In the genomic region with DNA sequence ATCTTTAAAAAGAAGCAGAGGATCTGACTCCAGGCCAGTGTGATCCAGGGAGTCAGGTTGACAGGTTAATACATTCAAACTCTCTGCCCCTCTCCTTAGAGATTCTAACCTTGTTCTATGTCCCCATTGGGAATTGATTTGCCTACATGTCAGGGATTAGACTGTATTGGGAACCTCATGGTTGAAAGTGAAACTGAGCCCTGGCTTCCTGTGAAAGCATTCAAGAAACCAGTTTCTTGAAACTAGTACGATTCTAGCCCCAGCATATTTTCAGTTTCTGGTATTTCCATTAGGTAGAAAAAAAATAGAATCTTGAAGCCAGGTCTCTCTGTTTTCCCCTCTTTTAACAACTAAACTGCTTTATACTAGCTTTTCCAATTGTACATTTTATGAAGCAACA, we compare ENCODE assay signal across 15 cellular contexts.
A peak's percentile ranks its signal among the peaks of the same experiment; 100 is the strongest.
DNase-seq lines count a peak whose midpoint lies in the region; ATAC-seq, FAIRE-seq and TF ChIP-seq lines count a peak whose summit lies in the region.
"Had no signal": no experiment of that assay in that cellular context is flagged by ENCODE, and none has a peak within 500 bp of the region (broad histone marks: within the 10 kb centered on the region; RNA-seq: fewer than 3 reads in every experiment).

No MANE protein-coding gene starts in this region.

- in situ Hi-C loops in mammary epithelial cell (cut with MboI; ENCODE audit: low sequenced_read_pairs in 2 of 2): no loop called here

- peaks cover 6% of the 10 kb centered on the region for H3K4me1 ChIP-seq in mammary epithelial cell (ENCODE audit: insufficient read depth, low read length)
- no peaks in the 10 kb centered on the region for H3K4me1 ChIP-seq in breast epithelium
- peaks cover 15% of the 10 kb centered on the region for H3K4me1 ChIP-seq in OCI-LY3 (ENCODE audit: low read length)
- no peaks in the 10 kb centered on the region for H3K4me1 ChIP-seq in small intestine (ENCODE audit: control insufficient read depth in 2 of 2, insufficient read depth in 1 of 2, low read depth in 1 of 2, low read length in 1 of 2)

- peak overlapping the region; percentile 34 for H2AFZ ChIP-seq in mammary epithelial cell (ENCODE audit: low read depth, low read length)
- H2AFZ ChIP-seq in OCI-LY3 (ENCODE audit: low read depth, low read length): no peak overlapping the region

- WGBS in mammary epithelial cell (ENCODE audit: low coverage, missing lambda C conversion rate): 82% methylated on average over 1 of the region's 1 CpG
- 45 to 56% (median 52%) methylated on average over 1 of the region's 1 CpG for WGBS in small intestine, 3 donors

- dilution Hi-C loops in mammary epithelial cell (cut with HindIII; ENCODE audit: low sequenced_read_pairs): loop anchor here (5.0 kb wide), 1 partner anchor 46 kb away; no protein-coding TSS in a partner anchor

- H3K79me2 ChIP-seq in mammary epithelial cell (ENCODE audit: insufficient read depth, low read length): no peaks in the 10 kb centered on the region
- H3K79me2 ChIP-seq in OCI-LY3 (ENCODE audit: low read length): no peaks in the 10 kb centered on the region

- H3K27me3 ChIP-seq in mammary epithelial cell (ENCODE audit: insufficient read depth, low read length): no peaks in the 10 kb centered on the region
- H3K27me3 ChIP-seq in breast epithelium: no peaks in the 10 kb centered on the region
- peaks cover 19% of the 10 kb centered on the region; the same call in 1 of the 2 replicates for H3K27me3 ChIP-seq in OCI-LY3 (ENCODE audit: low read depth, low read length)
- no peaks in the 10 kb centered on the region for H3K27me3 ChIP-seq in small intestine (ENCODE audit: control insufficient read depth in 2 of 2, insufficient read depth in 2 of 2, low read length in 2 of 2)

- FAIRE-seq in small intestine (lab: Jason Lieb, UNC): no peak
- FAIRE-seq: endothelial cell of umbilical vein, urothelium cell line had no signal

- BruUV-seq in mammary epithelial cell (replicated peaks; lab: Mats Ljungman, UMichigan): no TSS peak

- H4K20me1 ChIP-seq in mammary epithelial cell (ENCODE audit: insufficient read depth, low read length): no peaks in the 10 kb centered on the region
- no peaks in the 10 kb centered on the region for H4K20me1 ChIP-seq in OCI-LY3 (ENCODE audit: insufficient read depth, low read length)

- no peak overlapping the region for H3K9ac ChIP-seq in mammary epithelial cell (ENCODE audit: insufficient read depth, low read length)
- H3K9ac ChIP-seq in OCI-LY3 (ENCODE audit: low read length): no peak overlapping the region

- H3K4me3 ChIP-seq in mammary epithelial cell (replicated peaks in 1 of 3; ENCODE audit: insufficient read depth in 1 of 3, low read depth in 2 of 3, low read length in 3 of 3) (no peak overlapping the region), breast epithelium (no peak overlapping the region), OCI-LY3 (ENCODE audit: low read length) (peak overlapping the region; percentile 7; the same call in 1 of the 2 replicates), small intestine (ENCODE audit: low read depth in 1 of 2, low read length in 2 of 2) (no peak overlapping the region)

- DNase-seq in mammary epithelial cell (no peak), breast epithelium (ENCODE audit: low spot score in 2 of 2) (no peak), small intestine (peak; percentile 18), NOMO-1 (lab: John Stamatoyannopoulos, UW; ENCODE audit: unreplicated experiment in 2 of 2) (no peak), DMS53 treated with DMSO at 0.1 percent for 48 hours (lab: John Stamatoyannopoulos, UW; ENCODE audit: unreplicated experiment) (no peak), CD1c-positive myeloid dendritic cell (ENCODE audit: extremely low spot score) (no peak)
- DNase-seq: activated CD8-positive, alpha-beta memory T cell treated with anti-CD3 and anti-CD28 coated beads, Interleukin-2, amount 50 U/mL, for 4 hours; DMS153; NCI-H2029; SHP77 had no signal

- CTCF ChIA-PET in mammary epithelial cell (lab: Charles Lee; ENCODE audit: low non-redundant PET): no interaction called here

- H3K4me2 ChIP-seq in mammary epithelial cell (ENCODE audit: insufficient read depth, low read depth, low read length): no peak overlapping the region
- peak overlapping the region; percentile 34 for H3K4me2 ChIP-seq in OCI-LY3 (ENCODE audit: low read length)

- intact Hi-C loops in mammary epithelial cell (cut with micrococcal nuclease): no loop called here
- intact Hi-C loops in breast epithelium (cut with DNase I; ENCODE audit: low total_unique reads): no loop called here

- ATAC-seq in HG02623 (IDR thresholded peaks at IDR 0.05; ENCODE audit: unreplicated experiment): peak; percentile 67
- ATAC-seq: HCT116 had no signal

- H3K9me3 ChIP-seq in mammary epithelial cell (replicated peaks; ENCODE audit: insufficient read depth, low read length) (no peaks in the 10 kb centered on the region), breast epithelium (no peaks in the 10 kb centered on the region), OCI-LY3 (ENCODE audit: insufficient read depth, low read length) (peaks cover 10% of the 10 kb centered on the region; the same call in 1 of the 2 replicates), small intestine (ENCODE audit: control insufficient read depth, low read depth) (no peaks in the 10 kb centered on the region)

- TF ChIP-seq POLR2A in breast epithelium (IDR thresholded peaks at IDR 0.05): no peak

- no peaks in the 10 kb centered on the region for H3K36me3 ChIP-seq in mammary epithelial cell (ENCODE audit: insufficient read depth, low read length)
- no peaks in the 10 kb centered on the region for H3K36me3 ChIP-seq in breast epithelium
- no peaks in the 10 kb centered on the region for H3K36me3 ChIP-seq in OCI-LY3 (replicated peaks; ENCODE audit: low read depth, low read length)
- no peaks in the 10 kb centered on the region for H3K36me3 ChIP-seq in small intestine (ENCODE audit: control insufficient read depth in 2 of 2, insufficient read depth in 2 of 2, low read length in 2 of 2)

- TF ChIP-seq CTCF in mammary epithelial cell (conservative IDR thresholded peaks at IDR 0.05 in 1 of 2, IDR thresholded peaks at IDR 0.05 in 1 of 2; ENCODE audit: extremely low read depth in 1 of 2, insufficient read depth in 1 of 2, low read depth in 1 of 2, low read length in 2 of 2): no peak
- no peak for TF ChIP-seq CTCF in breast epithelium (IDR thresholded peaks at IDR 0.05)
- no peak for TF ChIP-seq CTCF in OCI-LY3 (IDR thresholded peaks at IDR 0.05; ENCODE audit: low read depth, low read length)

- H3K27ac ChIP-seq in mammary epithelial cell (ENCODE audit: insufficient read depth, low read depth, low read length) (no peak overlapping the region), breast epithelium (no peak overlapping the region), OCI-LY3 (ENCODE audit: low read length) (no peak overlapping the region), small intestine (ENCODE audit: low read depth in 1 of 2, low read length in 1 of 2) (no peak overlapping the region)
